In genomic region chr10:91630592-91630991, GRCh38 we compare ENCODE assay signal across 19 cellular contexts. TPM values are rescaled to one million over a fixed set of nuclear protein-coding genes. Genes with fewer than 3 reads are reported as not detected.
DNase-seq lines count a peak whose midpoint lies in the region; FAIRE-seq and TF ChIP-seq lines count a peak whose summit lies in the region.
"Had no signal": no experiment of that assay in that cellular context is flagged by ENCODE, and none has a peak within 500 bp of the region (broad histone marks: within the 10 kb centered on the region; RNA-seq: fewer than 3 reads in every experiment).

No MANE protein-coding gene starts in this region.

- intact Hi-C loops in kidney (cut with DNase I) (loop anchor here (10.0 kb wide), 1 partner anchor 136 kb away; no protein-coding TSS in a partner anchor), sigmoid colon (cut with DNase I) (loop anchor here (5.0 to 10.0 kb wide), 3 partner anchors 164 to 466 kb away; partner anchors contain the start of genes FGFBP3 and TNKS2)

- no peak for TF ChIP-seq EP300 in sigmoid colon (IDR thresholded peaks at IDR 0.05)

- no peak for TF ChIP-seq POLR2A in sigmoid colon (IDR thresholded peaks at IDR 0.05)
- TF ChIP-seq POLR2A in GM12892 (IDR thresholded peaks at IDR 0.05; ENCODE audit: low read depth, low read length), result no peak

- H3K79me2 ChIP-seq in ACC112 (ENCODE audit: control insufficient read depth, insufficient read depth, low read length, unreplicated experiment), result peaks cover 32% of the 10 kb centered on the region

- no peaks in the 10 kb centered on the region for H3K27me3 ChIP-seq in ACC112 (ENCODE audit: insufficient read depth, low read length)
- no peaks in the 10 kb centered on the region for H3K27me3 ChIP-seq in sigmoid colon

- H3K36me3 ChIP-seq in ACC112 (ENCODE audit: insufficient read depth, low read length) (peaks cover 34% of the 10 kb centered on the region), kidney (ENCODE audit: control insufficient read depth in 1 of 2, insufficient read depth in 2 of 2, low read length in 2 of 2) (peaks cover 9 to 10% of the 10 kb centered on the region in 2 donors), sigmoid colon (peaks cover 0 to 30% (median 12%) of the 10 kb centered on the region in 4 donors)

- H3K27ac ChIP-seq in ACC112 (ENCODE audit: low read depth, low read length) (no peak overlapping the region), kidney (ENCODE audit: low read depth in 2 of 2, low read length in 2 of 2) (no peak overlapping the region), sigmoid colon (peak overlapping the region; percentile 20 to 93 (median 86))

- in situ Hi-C loops in astrocyte of the cerebellum (cut with HindIII; ENCODE audit: low sequenced_read_pairs), result no loop called here

- H3K9ac ChIP-seq in kidney (ENCODE audit: low read length in 2 of 2), result peak overlapping the region in 1 of 2 donors; percentile 57

- FAIRE-seq in kidney (lab: Jason Lieb, UNC) (no peak), GM12892 (lab: Jason Lieb, UNC) (no peak)

- TF ChIP-seq CTCF in astrocyte of the cerebellum (IDR thresholded peaks at IDR 0.05; ENCODE audit: low read depth, low read length, missing control alignments) (no peak), kidney (IDR thresholded peaks at IDR 0.05; ENCODE audit: borderline replicate concordance, extremely low read depth, insufficient read depth) (no peak), sigmoid colon (IDR thresholded peaks at IDR 0.05) (no peak)

- no peaks in the 10 kb centered on the region for H3K9me3 ChIP-seq in kidney (ENCODE audit: control insufficient read depth in 1 of 2, low read length in 2 of 2)
- no peaks in the 10 kb centered on the region for H3K9me3 ChIP-seq in sigmoid colon

- H3K4me3 ChIP-seq in ACC112 (ENCODE audit: low read depth, low read length), result peak overlapping the region; percentile 88
- peak overlapping the region; percentile 25 for H3K4me3 ChIP-seq in astrocyte of the cerebellum (ENCODE audit: low read depth, low read length)
- H3K4me3 ChIP-seq in kidney (ENCODE audit: low read length in 2 of 2), result peak overlapping the region; percentile 9 to 54
- peak overlapping the region in 3 of 4 donors; percentile 57 to 77 (median 58) for H3K4me3 ChIP-seq in sigmoid colon

- no peak overlapping the region for H2AFZ ChIP-seq in ACC112 (ENCODE audit: low read length, unreplicated experiment)

- 93 to 94% methylated on average over 10 of the region's 10 CpGs for WGBS in sigmoid colon, 2 donors

- H3K4me1 ChIP-seq in ACC112 (ENCODE audit: control insufficient read depth, insufficient read depth, low read length, unreplicated experiment), result peaks cover 29% of the 10 kb centered on the region
- peaks cover 0 to 7% of the 10 kb centered on the region in 2 donors for H3K4me1 ChIP-seq in kidney (ENCODE audit: control insufficient read depth in 1 of 2, insufficient read depth in 1 of 2, low read depth in 1 of 2, low read length in 2 of 2)
- H3K4me1 ChIP-seq in sigmoid colon, result peaks cover 0 to 70% (median 49%) of the 10 kb centered on the region in 4 donors

- DNase-seq in astrocyte of the cerebellum (ENCODE audit: low read depth) (no peak), kidney (no peak), sigmoid colon (no peak), NCI-H2107 (lab: John Stamatoyannopoulos, UW) (no peak), activated gamma-delta T cell treated with Interleukin-2 at 50 U/mL for 16 hours (no peak), GM12892 (ENCODE audit: insufficient read length) (no peak)
- no peak for DNase-seq in stimulated activated CD4-positive, alpha-beta T cell treated with anti-CD3 and anti-CD28 coated beads, Interleukin-4, amount 100 ng/mL, for 1 hour
- DNase-seq: activated CD4-positive, alpha-beta T cell treated with anti-CD3 and anti-CD28 coated beads, Interleukin-2, amount 10 ng/mL, durations not matched to agents 7 days and 5 days; activated naive CD8-positive, alpha-beta T cell treated with anti-CD3 and anti-CD28 coated beads, Interleukin-2, amount 10 ng/mL, durations not matched to agents 7 days and 5 days; Calu3; GOT3; islet precursor cell; KBM-7; NCI-H526 treated with DMSO at 0.1 percent for 48 hours; nucleus accumbens; stimulated activated CD4-positive, alpha-beta T cell treated with anti-CD3 and anti-CD28 coated beads, Interleukin-12 subunit alpha, Interleukin-12 subunit beta, amount 100 ng/mL, for 4 hours; stimulated activated naive CD4-positive, alpha-beta T cell had no signal

RNA-seq across cellular contexts. Expression of gene PPP1R3C, which starts 2.3 kb away (rescaled TPM):
- total RNA-seq in kidney, result 20.3 TPM
- 13.6 TPM for polyA plus RNA-seq in kidney (ENCODE audit: insufficient read depth, low read depth, low replicate concordance)
- total RNA-seq in sigmoid colon, result 10 to 100 TPM; 23.7 to 40.0 (median 34.4) TPM
- polyA plus RNA-seq in sigmoid colon, result 1 to 10 TPM; 1.9 to 4.2 (median 3.2) TPM
- polyA plus RNA-seq in GM12892 (2012; ENCODE audit: missing spikeins), result not detected
- total RNA-seq: activated CD4-positive, alpha-beta T cell treated with anti-CD3 and anti-CD28 coated beads, Interleukin-2, amount 10 ng/mL, durations not matched to agents 7 days and 5 days; OCI-LY7 had no signal

Comparison
In these comparisons a context has a peak if more than half of its experiments do, and no peak if none do; other contexts are left out.
1. H3K27ac ChIP-seq: peak in sigmoid colon (4 of 4); none in ACC112 (single experiment) and kidney (0 of 2).
2. H3K4me3 ChIP-seq: peak in every context shown above with its lines; median percentile 88 in ACC112; 58 in sigmoid colon; 32 in kidney; 25 in astrocyte of the cerebellum.